8 cellular contexts compared by ENCODE assay signal in the genomic region with DNA sequence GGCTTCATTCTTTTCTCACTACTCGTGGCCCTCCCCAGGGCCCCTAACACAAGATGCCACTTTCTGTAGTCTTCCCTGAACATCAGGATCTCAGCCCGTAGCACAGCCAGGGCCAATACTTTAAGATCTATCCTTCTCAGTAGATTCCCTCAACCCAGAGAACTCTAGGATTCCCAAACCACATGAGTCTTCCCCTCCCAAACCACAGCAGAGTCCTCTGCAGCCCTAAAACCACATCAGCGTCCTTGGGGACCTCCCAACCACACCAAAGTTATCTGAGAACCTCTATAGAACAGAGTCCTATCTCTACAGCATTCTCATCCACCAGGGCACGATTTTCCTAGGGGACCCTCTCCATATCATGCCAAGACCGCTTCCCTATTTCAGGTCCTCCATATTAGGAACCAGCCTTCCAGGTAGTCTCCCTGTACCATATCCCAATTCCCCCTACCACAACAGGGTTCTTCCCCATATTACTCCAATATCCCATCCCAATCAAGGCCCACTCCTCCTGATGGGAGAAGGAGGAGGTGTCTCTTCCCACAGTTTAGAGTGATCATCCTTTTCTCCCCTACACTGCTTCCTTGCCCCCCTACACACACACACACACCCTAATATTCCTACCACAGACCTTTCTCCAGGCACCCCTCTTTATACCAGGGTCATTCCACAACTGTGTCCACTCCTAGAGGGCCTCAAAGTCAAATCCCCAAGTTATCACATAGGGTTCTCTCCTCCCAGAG. TPM values are rescaled to one million over a fixed set of nuclear protein-coding genes. Genes with fewer than 3 reads are reported as not detected.
DNase-seq lines count a peak whose midpoint lies in the region; ATAC-seq and TF ChIP-seq lines count a peak whose summit lies in the region.

No MANE protein-coding gene starts in this region.

- peaks cover 37 to 68% of the 10 kb centered on the region in 2 donors for H3K36me3 ChIP-seq in ascending aorta
- H3K36me3 ChIP-seq in kidney epithelial cell (ENCODE audit: control insufficient read depth, insufficient read depth, low read length), result peaks cover 5% of the 10 kb centered on the region
- peaks cover 10 to 69% (median 51%) of the 10 kb centered on the region in 5 donors for H3K36me3 ChIP-seq in subcutaneous abdominal adipose tissue (ENCODE audit: control insufficient read depth in 5 of 5, insufficient read depth in 5 of 5, low read length in 5 of 5)

- H3K27me3 ChIP-seq in ascending aorta (no peaks in the 10 kb centered on the region), kidney epithelial cell (ENCODE audit: control insufficient read depth, insufficient read depth, low read length) (no peaks in the 10 kb centered on the region), subcutaneous abdominal adipose tissue (ENCODE audit: control insufficient read depth in 5 of 5, insufficient read depth in 4 of 5, low read length in 5 of 5) (no peaks in the 10 kb centered on the region)

- DNase-seq in T-helper 2 cell treated with Interferon-gamma antibody and Interleukin-4, amounts not matched to agents 5 μg/mL and 100 μg/mL, for 36 hours (ENCODE audit: low spot score), result no peak
- DNase-seq in T-helper 2 cell (no peak), ascending aorta (ENCODE audit: low spot score in 2 of 2) (no peak), kidney epithelial cell (ENCODE audit: low read depth) (no peak), posterior cingulate gyrus (no peak)

- H3K9me3 Mint-ChIP-seq in T-helper 2 cell treated with Interferon-gamma antibody and Interleukin-4, amounts not matched to agents 5 μg/mL and 100 μg/mL, for 36 hours, result no peaks in the 10 kb centered on the region

- no peak for ATAC-seq in HG03354 (IDR thresholded peaks at IDR 0.05; ENCODE audit: poor library complexity, severe bottlenecking, unreplicated experiment)
- ATAC-seq in GM21447 (IDR thresholded peaks at IDR 0.05; ENCODE audit: unreplicated experiment), result no peak

- H3K4me3 ChIP-seq in ascending aorta, result peak overlapping the region; percentile 75 to 99
- peak overlapping the region; percentile 82 for H3K4me3 ChIP-seq in kidney epithelial cell (ENCODE audit: low read depth, low read length)
- peak overlapping the region; percentile 70 to 98 (median 90) for H3K4me3 ChIP-seq in subcutaneous abdominal adipose tissue (ENCODE audit: low read depth in 1 of 5, low read length in 5 of 5)

- peaks cover 0 to 17% of the 10 kb centered on the region in 2 donors for H3K4me1 ChIP-seq in ascending aorta
- H3K4me1 ChIP-seq in subcutaneous abdominal adipose tissue (ENCODE audit: control insufficient read depth in 5 of 5, insufficient read depth in 5 of 5, low read length in 5 of 5), result peaks cover 9 to 29% (median 22%) of the 10 kb centered on the region in 5 donors

- H3K9ac ChIP-seq in subcutaneous abdominal adipose tissue (ENCODE audit: low read length in 5 of 5), result peak overlapping the region; percentile 52 to 78 (median 76)

- H3K36me3 Mint-ChIP-seq in T-helper 2 cell treated with Interferon-gamma antibody and Interleukin-4, amounts not matched to agents 5 μg/mL and 100 μg/mL, for 36 hours (ENCODE audit: low read depth), result peaks cover 54% of the 10 kb centered on the region

- TF ChIP-seq CTCF in ascending aorta (IDR thresholded peaks at IDR 0.05) (no peak), kidney epithelial cell (IDR thresholded peaks at IDR 0.05; ENCODE audit: insufficient read depth, low read length, poor library complexity, severe bottlenecking) (no peak)

- peak overlapping the region; percentile 61 for H3K27ac Mint-ChIP-seq in T-helper 2 cell treated with Interferon-gamma antibody and Interleukin-4, amounts not matched to agents 5 μg/mL and 100 μg/mL, for 36 hours

- no peaks in the 10 kb centered on the region for H3K27me3 Mint-ChIP-seq in T-helper 2 cell treated with Interferon-gamma antibody and Interleukin-4, amounts not matched to agents 5 μg/mL and 100 μg/mL, for 36 hours (ENCODE audit: low read depth)

- intact Hi-C loops in ascending aorta (cut with DNase I) (loop anchor here (1.0 to 10.0 kb wide), 6 partner anchors 8 to 708 kb away; partner anchors contain the start of genes BLVRB, FBL, PAK4 and SAMD4B), posterior cingulate gyrus (cut with DNase I) (loop anchor here (5.0 kb wide), 1 partner anchor 140 kb away; the partner anchor contains the start of gene PSMC4)

- H3K27ac ChIP-seq in ascending aorta, result peak overlapping the region; percentile 77 to 93
- H3K27ac ChIP-seq in subcutaneous abdominal adipose tissue (ENCODE audit: low read depth, low read length), result peak overlapping the region; percentile 80

- peak overlapping the region; percentile 57 for H3K4me3 Mint-ChIP-seq in T-helper 2 cell treated with Interferon-gamma antibody and Interleukin-4, amounts not matched to agents 5 μg/mL and 100 μg/mL, for 36 hours

- H3K4me1 Mint-ChIP-seq in T-helper 2 cell treated with Interferon-gamma antibody and Interleukin-4, amounts not matched to agents 5 μg/mL and 100 μg/mL, for 36 hours (ENCODE audit: low read depth), result peaks cover 29% of the 10 kb centered on the region

- H3K9me3 ChIP-seq in ascending aorta, result no peaks in the 10 kb centered on the region
- H3K9me3 ChIP-seq in subcutaneous abdominal adipose tissue (ENCODE audit: control insufficient read depth in 5 of 5, low read length in 5 of 5), result no peaks in the 10 kb centered on the region

RNA-seq across cellular contexts. Expression of gene DYRK1B, which starts 1.4 kb away (rescaled TPM):
- total RNA-seq in ascending aorta (34.7 TPM), kidney epithelial cell (19.3 and 26.6 TPM in 2 replicates)

RNA-seq across cellular contexts. Expression of gene FBL, which starts 13.7 kb away (rescaled TPM):
- 92.1 TPM for total RNA-seq in ascending aorta
- total RNA-seq in kidney epithelial cell, result 162 and 224 TPM in 2 replicates

RNA-seq across cellular contexts. Expression of gene LEUTX, which starts 53.9 kb away (rescaled TPM):
- total RNA-seq in ascending aorta (not detected), kidney epithelial cell (not detected in 2 replicates)
